15 cellular contexts compared by ENCODE assay signal in genomic region chr11:16126361-16126760, GRCh38.
DNase-seq lines count a peak whose midpoint lies in the region; ATAC-seq, FAIRE-seq and TF ChIP-seq lines count a peak whose summit lies in the region.
"Had no signal": no experiment of that assay in that cellular context is flagged by ENCODE, and none has a peak within 500 bp of the region (broad histone marks: within the 10 kb centered on the region; RNA-seq: fewer than 3 reads in every experiment).

No MANE protein-coding gene starts in this region.

- no peak overlapping the region for H3K4me3 ChIP-seq in upper lobe of right lung
- H3K4me3 ChIP-seq: SJSA1 had no signal

- CTCF ChIA-PET in HEK293T (lab: Yijun Ruan, JAX): interaction anchor here (1.6 kb wide), 1 partner anchor 487 kb away, joined by 7 read pairs; no protein-coding TSS in a partner anchor

- no peaks in the 10 kb centered on the region for H3K4me1 ChIP-seq in upper lobe of right lung
- H3K4me1 ChIP-seq: BE2C had no signal

- no peak for FAIRE-seq in RCC 7860 (lab: Jason Lieb, UNC)
- FAIRE-seq: GM18507 had no signal

- POLR2A ChIA-PET in HEK293T (lab: Yijun Ruan, JAX): no interaction called here

- H3K27ac ChIP-seq in upper lobe of right lung: no peak overlapping the region
- H3K27ac ChIP-seq: SJSA1 had no signal

- intact Hi-C loops in upper lobe of right lung (cut with DNase I): no loop called here

- H3K36me3 ChIP-seq in upper lobe of right lung: no peaks in the 10 kb centered on the region
- H3K36me3 ChIP-seq: BE2C, SJSA1 had no signal

- no peak for TF ChIP-seq CTCF in upper lobe of right lung (IDR thresholded peaks at IDR 0.05)

- H3K9me3 ChIP-seq in upper lobe of right lung: no peaks in the 10 kb centered on the region
- H3K9me3 ChIP-seq: BE2C, SJSA1 had no signal

- H3K27me3 ChIP-seq in upper lobe of right lung: no peaks in the 10 kb centered on the region
- H3K27me3 ChIP-seq: BE2C, SJSA1 had no signal

- peak; percentile 25 for DNase-seq in HEK293T (ENCODE audit: extremely low spot score)
- DNase-seq in NCI-H2029 treated with DMSO at 0.1 percent for 48 hours (lab: John Stamatoyannopoulos, UW): peak; percentile 42
- peak; percentile 72 for DNase-seq in left kidney (ENCODE audit: low read depth, low spot score)
- no peak for DNase-seq in OCI-M2 (lab: John Stamatoyannopoulos, UW; ENCODE audit: unreplicated experiment)
- DNase-seq in RCC 7860 (ENCODE audit: low spot score): no peak
- no peak for DNase-seq in G401 (ENCODE audit: low spot score)
- no peak for DNase-seq in upper lobe of right lung
- DNase-seq: activated CD4-positive, CD25-positive, alpha-beta regulatory T cell; activated T-cell treated with anti-CD3 and anti-CD28 coated beads, Interleukin-2, amount 50 U/mL, for 48 hours; anterior cingulate cortex; BE2C; NCI-H524 treated with DMSO at 0.1 percent for 48 hours had no signal

- no peak for ATAC-seq in SK-N-SH treated with all-trans-retinoic acid at 6 μM for 48 hours
- no peak for ATAC-seq in upper lobe of right lung

- in situ Hi-C loops in G401 (cut with HindIII; ENCODE audit: low sequenced_read_pairs): no loop called here

TF ChIP-seq in HEK293T, 16 proteins besides CTCF, POLR2A, EP300 and RAD21:
- TF ChIP-seq, protein P1, sequence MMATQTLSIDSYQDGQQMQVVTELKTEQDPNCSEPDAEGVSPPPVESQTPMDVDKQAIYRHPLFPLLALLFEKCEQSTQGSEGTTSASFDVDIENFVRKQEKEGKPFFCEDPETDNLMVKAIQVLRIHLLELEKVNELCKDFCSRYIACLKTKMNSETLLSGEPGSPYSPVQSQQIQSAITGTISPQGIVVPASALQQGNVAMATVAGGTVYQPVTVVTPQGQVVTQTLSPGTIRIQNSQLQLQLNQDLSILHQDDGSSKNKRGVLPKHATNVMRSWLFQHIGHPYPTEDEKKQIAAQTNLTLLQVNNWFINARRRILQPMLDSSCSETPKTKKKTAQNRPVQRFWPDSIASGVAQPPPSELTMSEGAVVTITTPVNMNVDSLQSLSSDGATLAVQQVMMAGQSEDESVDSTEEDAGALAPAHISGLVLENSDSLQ (IDR thresholded peaks at IDR 0.05): peak; percentile 90
- no peak for TF ChIP-seq HDGF (IDR thresholded peaks at IDR 0.05; ENCODE audit: borderline replicate concordance)

TF ChIP-seq in SK-N-SH treated with all-trans-retinoic acid at 6 μM for 48 hours, 23 proteins besides CTCF, POLR2A, EP300 and RAD21:
- TF ChIP-seq, protein P2, sequence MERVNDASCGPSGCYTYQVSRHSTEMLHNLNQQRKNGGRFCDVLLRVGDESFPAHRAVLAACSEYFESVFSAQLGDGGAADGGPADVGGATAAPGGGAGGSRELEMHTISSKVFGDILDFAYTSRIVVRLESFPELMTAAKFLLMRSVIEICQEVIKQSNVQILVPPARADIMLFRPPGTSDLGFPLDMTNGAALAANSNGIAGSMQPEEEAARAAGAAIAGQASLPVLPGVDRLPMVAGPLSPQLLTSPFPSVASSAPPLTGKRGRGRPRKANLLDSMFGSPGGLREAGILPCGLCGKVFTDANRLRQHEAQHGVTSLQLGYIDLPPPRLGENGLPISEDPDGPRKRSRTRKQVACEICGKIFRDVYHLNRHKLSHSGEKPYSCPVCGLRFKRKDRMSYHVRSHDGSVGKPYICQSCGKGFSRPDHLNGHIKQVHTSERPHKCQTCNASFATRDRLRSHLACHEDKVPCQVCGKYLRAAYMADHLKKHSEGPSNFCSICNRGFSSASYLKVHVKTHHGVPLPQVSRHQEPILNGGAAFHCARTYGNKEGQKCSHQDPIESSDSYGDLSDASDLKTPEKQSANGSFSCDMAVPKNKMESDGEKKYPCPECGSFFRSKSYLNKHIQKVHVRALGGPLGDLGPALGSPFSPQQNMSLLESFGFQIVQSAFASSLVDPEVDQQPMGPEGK (CRISPR knock-in tag; IDR thresholded peaks at IDR 0.05; ENCODE audit: borderline replicate concordance): no peak
- TF ChIP-seq TSHZ2 (CRISPR knock-in tag; IDR thresholded peaks at IDR 0.05) (peak; percentile 88), ARNTL (CRISPR knock-in tag; IDR thresholded peaks at IDR 0.05; ENCODE audit: borderline replicate concordance, low read depth) (no peak), TCF4 (CRISPR knock-in tag; IDR thresholded peaks at IDR 0.05; ENCODE audit: borderline replicate concordance) (peak; percentile 83; the same call in 1 of the 2 replicates)

Comparison
In these comparisons a context has a peak if more than half of its experiments do, and no peak if none do; other contexts are left out.
1. DNase-seq: peak in HEK293T (single experiment), NCI-H2029 treated with DMSO at 0.1 percent for 48 hours (single experiment) and left kidney (single experiment); none in OCI-M2 (single experiment), RCC 7860 (single experiment), G401 (single experiment) and upper lobe of right lung (single experiment).